8 cellular contexts compared by ENCODE assay signal in the genomic region with DNA sequence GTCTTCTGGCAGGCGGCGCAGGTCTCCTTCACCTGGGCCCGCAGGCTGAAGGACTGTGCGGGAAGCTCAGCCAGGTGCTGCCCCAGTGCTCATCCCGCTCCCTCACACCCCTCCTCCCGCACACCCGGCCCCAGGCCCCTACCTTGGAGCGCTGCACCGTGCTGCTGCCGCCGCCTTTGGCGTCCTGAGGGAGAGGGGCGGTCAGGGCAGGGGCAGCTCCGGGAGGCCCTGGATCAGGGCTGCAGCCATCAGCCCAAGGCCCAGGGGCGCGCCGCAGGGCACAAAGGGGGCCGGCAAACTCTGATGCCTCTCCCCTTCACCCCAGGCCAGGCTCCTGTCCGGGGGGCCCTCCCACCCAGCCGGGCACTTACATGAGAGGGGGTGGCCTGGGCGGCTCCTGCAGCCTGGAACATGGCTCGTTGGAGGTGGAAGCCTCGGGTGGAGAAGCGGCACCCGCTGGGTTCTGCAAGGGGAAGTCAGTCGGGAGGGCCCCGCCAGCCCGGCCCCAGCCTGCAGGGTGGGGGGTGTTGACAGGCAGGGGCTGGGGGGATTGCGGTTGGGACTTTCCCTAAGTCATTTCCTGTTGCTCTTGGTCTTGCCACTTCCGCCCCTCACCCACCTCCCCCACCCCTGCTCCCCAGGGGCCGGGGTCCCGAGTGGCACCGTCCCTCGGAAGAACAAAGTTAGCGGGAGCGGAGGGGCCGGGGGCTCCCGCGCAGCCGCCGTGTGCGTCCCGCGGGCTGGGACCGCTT.
A peak's percentile ranks its signal among the peaks of the same experiment; 100 is the strongest.
DNase-seq lines count a peak whose midpoint lies in the region; ATAC-seq and TF ChIP-seq lines count a peak whose summit lies in the region.

No MANE protein-coding gene starts in this region.

- in situ Hi-C loops in KBM-7 (cut with MboI; ENCODE audit: low pct_unique_long_range_greater_than_20kb, low sequenced_read_pairs): no loop called here

- no peak for TF ChIP-seq CTCF in choroid plexus epithelial cell (conservative IDR thresholded peaks at IDR 0.05; ENCODE audit: low read depth, low read length)

- peaks cover 7% of the 10 kb centered on the region; the same call in 1 of the 2 replicates for H3K36me3 ChIP-seq in ACC112 (ENCODE audit: insufficient read depth, low read length)

- H3K79me2 ChIP-seq in ACC112 (ENCODE audit: control insufficient read depth, insufficient read depth, low read length, unreplicated experiment): peaks cover 21% of the 10 kb centered on the region

- peaks cover 24% of the 10 kb centered on the region for H3K4me1 ChIP-seq in ACC112 (ENCODE audit: control insufficient read depth, insufficient read depth, low read length, unreplicated experiment)

- ATAC-seq in GM19035 (IDR thresholded peaks at IDR 0.05; ENCODE audit: unreplicated experiment): peak; percentile 30
- peak; percentile 11 to 21 for ATAC-seq in activated CD4-positive, CD25-positive, alpha-beta regulatory T cell treated with anti-CD3 and anti-CD28 coated beads, Interleukin-2, amount 50 U/mL, for 24 hours
- ATAC-seq in GM21367 (IDR thresholded peaks at IDR 0.05; ENCODE audit: unreplicated experiment): no peak

- H3K27ac ChIP-seq in ACC112 (ENCODE audit: low read depth, low read length): no peak overlapping the region

- no peaks in the 10 kb centered on the region for H3K27me3 ChIP-seq in ACC112 (ENCODE audit: insufficient read depth, low read length)

- H3K4me3 ChIP-seq in ACC112 (ENCODE audit: low read depth, low read length) (peak overlapping the region; percentile 87), choroid plexus epithelial cell (ENCODE audit: low read depth, low read length) (peak overlapping the region; percentile 61)

- H2AFZ ChIP-seq in ACC112 (ENCODE audit: low read length, unreplicated experiment): no peak overlapping the region

- DNase-seq in KBM-7 (peak; percentile 92), choroid plexus epithelial cell (ENCODE audit: low read depth) (peak; percentile 67), medulla oblongata (ENCODE audit: extremely low spot score) (peak; percentile 43)
- peak; percentile 77 to 78 for DNase-seq in stimulated activated CD8-positive, alpha-beta memory T cell treated with anti-CD3 and anti-CD28 coated beads, Interleukin-2, amount 100 ng/mL, for 1 hour (ENCODE audit: low read depth in 2 of 2)
